ENCODE assay signal across 9 cellular contexts in the genomic region with DNA sequence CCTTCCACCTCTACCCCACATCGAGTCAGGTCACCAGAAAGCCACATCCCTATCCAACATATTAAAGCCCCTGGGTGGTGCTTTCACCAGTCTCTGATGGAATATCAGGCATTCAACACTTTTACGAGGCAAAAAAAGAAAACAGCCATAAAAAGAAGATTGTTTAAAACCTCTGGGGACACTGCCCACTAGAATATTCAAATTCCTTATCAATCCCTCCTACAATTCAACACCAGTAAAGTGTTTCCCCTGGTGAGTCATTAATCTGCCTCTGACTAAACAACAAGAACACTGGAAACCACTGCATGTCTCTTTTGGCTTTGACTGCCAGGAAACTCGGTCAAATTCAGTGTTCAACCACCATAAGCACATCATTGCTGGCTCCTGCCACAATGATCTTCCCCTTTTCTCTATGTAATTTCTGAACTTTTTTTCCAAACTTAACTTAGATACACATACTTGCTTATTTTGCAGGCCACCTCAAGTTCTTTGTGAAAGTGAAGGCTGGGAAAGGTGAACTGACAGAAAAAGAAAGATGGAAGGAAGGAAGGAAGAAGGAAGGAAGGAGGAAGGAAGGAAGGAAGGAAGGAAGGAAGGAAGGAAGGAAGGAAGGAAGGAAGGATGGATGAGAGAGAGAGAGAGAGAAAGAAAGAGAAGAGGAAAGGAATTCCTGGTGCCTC.
A peak's percentile ranks its signal among the peaks of the same experiment; 100 is the strongest.
DNase-seq lines count a peak whose midpoint lies in the region; ATAC-seq and TF ChIP-seq lines count a peak whose summit lies in the region.
"Had no signal": no experiment of that assay in that cellular context is flagged by ENCODE, and none has a peak within 500 bp of the region (broad histone marks: within the 10 kb centered on the region; RNA-seq: fewer than 3 reads in every experiment).

No MANE protein-coding gene starts in this region.

- H4K20me1 ChIP-seq in hepatocyte (ENCODE audit: insufficient read depth, poor library complexity, severe bottlenecking) = no peaks in the 10 kb centered on the region

- H3K79me2 ChIP-seq in hepatocyte = no peaks in the 10 kb centered on the region

- ATAC-seq in GM19023 (IDR thresholded peaks at IDR 0.05; ENCODE audit: unreplicated experiment) (no peak), HG03095 (IDR thresholded peaks at IDR 0.05; ENCODE audit: unreplicated experiment) (no peak)

- DNase-seq in GM13977 (ENCODE audit: low spot score) (peak; percentile 60), HFF-Myc (ENCODE audit: extremely low read depth, low read depth) (peak; percentile 33), RKO (ENCODE audit: low spot score) (peak; percentile 67), hepatocyte (ENCODE audit: low spot score) (peak; percentile 36), CD1c-positive myeloid dendritic cell (ENCODE audit: extremely low spot score) (no peak), cardiac septum (ENCODE audit: low spot score) (no peak)
- DNase-seq: pancreas had no signal

- no peaks in the 10 kb centered on the region for H3K9me3 ChIP-seq in hepatocyte (ENCODE audit: low read depth)
- H3K9me3 ChIP-seq: pancreas had no signal

- H3K27me3 ChIP-seq in hepatocyte = no peaks in the 10 kb centered on the region
- H3K27me3 ChIP-seq: pancreas had no signal

- no peak overlapping the region for H2AFZ ChIP-seq in hepatocyte

- H3K27ac ChIP-seq in hepatocyte = no peak overlapping the region
- H3K27ac ChIP-seq: pancreas had no signal

- no peaks in the 10 kb centered on the region for H3K36me3 ChIP-seq in hepatocyte (replicated peaks; ENCODE audit: insufficient read depth, low read depth)
- H3K36me3 ChIP-seq: pancreas had no signal

- no peak overlapping the region for H3K4me2 ChIP-seq in hepatocyte

- TF ChIP-seq CTCF in GM13977 (IDR thresholded peaks at IDR 0.05; ENCODE audit: extremely low read depth, insufficient read depth, missing control alignments) = no peak
- no peak for TF ChIP-seq CTCF in HFF-Myc (IDR thresholded peaks at IDR 0.05; ENCODE audit: low read depth, low read length, missing control alignments)
- no peak for TF ChIP-seq CTCF in hepatocyte (IDR thresholded peaks at IDR 0.05; ENCODE audit: poor library complexity)

- intact Hi-C loops in cardiac septum (cut with DNase I) = no loop called here

- H3K4me1 ChIP-seq in hepatocyte (ENCODE audit: insufficient read depth) = no peaks in the 10 kb centered on the region
- H3K4me1 ChIP-seq: pancreas had no signal

- no peaks in the 10 kb centered on the region for H3K9me2 ChIP-seq in hepatocyte (replicated peaks; ENCODE audit: insufficient read depth)

- in situ Hi-C loops in GM13977 (cut with MboI; ENCODE audit: low pct_unique_long_range_greater_than_20kb, low sequenced_read_pairs, unreplicated experiment) = no loop called here

- WGBS in hepatocyte (ENCODE audit: low lambda C conversion rate, missing lambda C conversion rate) = 29% methylated on average over 3 of the region's 3 CpGs

- H3K4me3 ChIP-seq in HFF-Myc (replicated peaks; ENCODE audit: low read depth, low read length) = no peak overlapping the region
- H3K4me3 ChIP-seq in hepatocyte = no peak overlapping the region
- H3K4me3 ChIP-seq: pancreas had no signal

Comparison
In these comparisons a context has a peak if more than half of its experiments do, and no peak if none do; other contexts are left out.
1. DNase-seq: peak in GM13977 (single experiment), HFF-Myc (single experiment), RKO (single experiment) and hepatocyte (single experiment); none in CD1c-positive myeloid dendritic cell (single experiment) and cardiac septum (single experiment).